14 cellular contexts compared by ENCODE assay signal in genomic region chr22:41408665-41409064, GRCh38.
"Had no signal": no experiment of that assay in that cellular context is flagged by ENCODE, and none has a peak within 500 bp of the region (broad histone marks: within the 10 kb centered on the region; RNA-seq: fewer than 3 reads in every experiment).

No MANE protein-coding gene starts in this region.

- H3K36me3 Mint-ChIP-seq: immature natural killer cell; naive thymus-derived CD4-positive, alpha-beta T cell had no signal

- H3K27ac ChIP-seq: parathyroid adenoma, WERI-Rb-1 had no signal

- ATAC-seq: activated T-helper 17 cell treated with anti-CD3 and anti-CD28 coated beads, Interleukin-2, amount 50 U/mL, for 72 hours; effector memory CD8-positive, alpha-beta T cell; naive thymus-derived CD4-positive, alpha-beta T cell had no signal

- H3K36me3 ChIP-seq: tibial nerve, WERI-Rb-1 had no signal

- H3K27ac Mint-ChIP-seq: activated naive CD4-positive, alpha-beta T cell treated with anti-CD3 and anti-CD28 coated beads for 36 hours; immature natural killer cell had no signal

- H3K27me3 Mint-ChIP-seq: activated T-helper 17 cell treated with anti-CD3 and anti-CD28 coated beads, Interleukin-2, amount 50 U/mL, for 72 hours; effector memory CD8-positive, alpha-beta T cell; naive thymus-derived CD4-positive, alpha-beta T cell had no signal

- H3K9me3 ChIP-seq: tibial nerve had no signal

- H3K9me3 Mint-ChIP-seq: activated naive CD4-positive, alpha-beta T cell treated with anti-CD3 and anti-CD28 coated beads for 36 hours; activated T-helper 17 cell treated with anti-CD3 and anti-CD28 coated beads, Interleukin-2, amount 50 U/mL, for 72 hours; effector memory CD8-positive, alpha-beta T cell; immature natural killer cell; naive thymus-derived CD4-positive, alpha-beta T cell had no signal

- H3K27me3 ChIP-seq: tibial nerve had no signal

- H3K4me3 Mint-ChIP-seq: activated naive CD4-positive, alpha-beta T cell treated with anti-CD3 and anti-CD28 coated beads for 36 hours; activated T-helper 17 cell treated with anti-CD3 and anti-CD28 coated beads, Interleukin-2, amount 50 U/mL, for 72 hours; effector memory CD8-positive, alpha-beta T cell; immature natural killer cell; naive thymus-derived CD4-positive, alpha-beta T cell had no signal

- H3K4me3 ChIP-seq: lung, tibial nerve had no signal

- DNase-seq: activated CD4-positive, alpha-beta T cell treated with anti-CD3 and anti-CD28 coated beads for 48 hours; activated naive CD4-positive, alpha-beta T cell treated with anti-CD3 and anti-CD28 coated beads for 36 hours; central memory CD4-positive, alpha-beta T cell; effector memory CD8-positive, alpha-beta T cell; immature natural killer cell; naive thymus-derived CD4-positive, alpha-beta T cell; stimulated activated CD4-positive, alpha-beta T cell treated with anti-CD3 and anti-CD28 coated beads, Interleukin-1b, Interleukin-23, amount 100 ng/mL, for 48 hours; stimulated activated naive CD4-positive, alpha-beta T cell treated with Interleukin-2 at 50 U/mL for 16 hours; T-helper 1 cell; WERI-Rb-1 had no signal
